Comparison of ENCODE assay signal across 8 cellular contexts in the genomic region with DNA sequence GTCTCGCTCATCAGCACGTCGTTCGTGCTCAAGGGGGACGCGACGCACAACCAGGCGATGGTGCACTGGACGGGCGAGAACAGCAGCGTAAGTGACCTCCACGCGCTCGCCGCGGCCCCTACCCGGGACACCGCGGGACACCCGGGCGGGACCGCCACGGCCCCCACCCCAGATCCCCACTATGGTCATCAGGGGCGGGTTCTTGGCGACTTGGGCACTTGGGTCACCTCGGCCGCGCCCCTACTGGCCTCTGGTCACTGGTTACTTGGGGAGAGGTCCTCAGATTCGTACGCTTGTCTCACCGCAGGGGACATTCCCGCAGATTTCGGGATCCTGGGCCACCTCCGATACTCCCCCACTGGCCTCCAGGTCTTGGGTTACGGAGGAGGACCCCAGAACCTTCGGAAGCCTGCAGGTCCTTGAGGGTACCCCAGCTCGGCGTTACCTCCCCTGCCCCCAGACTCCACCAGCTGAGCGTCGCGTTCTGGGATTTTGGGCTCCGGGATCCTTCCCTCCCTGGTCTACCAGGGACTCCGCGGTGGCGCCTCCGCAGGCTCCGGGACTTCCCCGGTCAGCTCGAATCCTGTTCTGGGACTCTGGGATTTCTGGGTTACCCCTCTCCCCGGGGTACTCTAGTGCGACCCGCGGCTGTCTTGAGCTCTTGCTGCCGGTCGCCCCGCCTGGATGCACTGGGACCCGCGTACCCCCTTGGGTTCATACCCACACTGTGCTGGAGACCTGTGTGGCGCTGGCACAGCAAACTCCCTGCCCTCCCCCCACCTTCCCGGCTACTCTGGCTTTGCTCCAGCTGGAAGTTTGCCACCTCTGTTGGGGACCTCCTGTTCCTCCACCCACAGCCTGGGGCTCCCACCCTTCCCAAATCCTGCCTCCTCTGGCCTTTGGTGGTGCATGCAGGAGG. TPM values are rescaled to one million over a fixed set of nuclear protein-coding genes. Genes with fewer than 3 reads are reported as not detected.
A peak's percentile ranks its signal among the peaks of the same experiment; 100 is the strongest.
DNase-seq lines count a peak whose midpoint lies in the region; ATAC-seq, FAIRE-seq and TF ChIP-seq lines count a peak whose summit lies in the region.

No MANE protein-coding gene starts in this region.

- H3K4me3 Mint-ChIP-seq in astrocyte (ENCODE audit: unreplicated experiment) (peak overlapping the region; percentile 87), immature natural killer cell (peak overlapping the region in 3 of 5 donors; percentile 40 to 57 (median 44))
- H3K4me3 Mint-ChIP-seq in activated CD4-positive, alpha-beta memory T cell treated with anti-CD3 and anti-CD28 coated beads, Interleukin-2, amount 10 ng/mL, durations not matched to agents 7 days and 5 days: no peak overlapping the region
- H3K4me3 Mint-ChIP-seq in stimulated activated memory B cell treated with anti-CD40 and anti-IgM and Interleukin-4, amounts not matched to agents 10 μg/mL and 1 μg/mL and 100 μg/mL, for 72 hours: no peak overlapping the region

- peak overlapping the region; percentile 69 for H2AFZ ChIP-seq in astrocyte (ENCODE audit: low read depth, low read length)

- peak overlapping the region; percentile 81 for H3K9ac ChIP-seq in astrocyte (ENCODE audit: low read length)

- H3K27me3 Mint-ChIP-seq in astrocyte (ENCODE audit: low read depth, unreplicated experiment) (peaks cover 34% of the 10 kb centered on the region), immature natural killer cell (ENCODE audit: low read depth in 3 of 3) (peaks cover 6 to 19% (median 14%) of the 10 kb centered on the region in 3 donors)
- H3K27me3 Mint-ChIP-seq in activated CD4-positive, alpha-beta memory T cell treated with anti-CD3 and anti-CD28 coated beads, Interleukin-2, amount 10 ng/mL, durations not matched to agents 7 days and 5 days: peaks cover 70% of the 10 kb centered on the region
- peaks cover 82% of the 10 kb centered on the region for H3K27me3 Mint-ChIP-seq in stimulated activated memory B cell treated with anti-CD40 and anti-IgM and Interleukin-4, amounts not matched to agents 10 μg/mL and 1 μg/mL and 100 μg/mL, for 72 hours

- peaks cover 34% of the 10 kb centered on the region for H3K4me1 Mint-ChIP-seq in astrocyte (ENCODE audit: low read depth, unreplicated experiment)
- H3K4me1 Mint-ChIP-seq in immature natural killer cell: no peaks in the 10 kb centered on the region
- no peaks in the 10 kb centered on the region for H3K4me1 Mint-ChIP-seq in activated CD4-positive, alpha-beta memory T cell treated with anti-CD3 and anti-CD28 coated beads, Interleukin-2, amount 10 ng/mL, durations not matched to agents 7 days and 5 days
- no peaks in the 10 kb centered on the region for H3K4me1 Mint-ChIP-seq in stimulated activated memory B cell treated with anti-CD40 and anti-IgM and Interleukin-4, amounts not matched to agents 10 μg/mL and 1 μg/mL and 100 μg/mL, for 72 hours

- H3K36me3 Mint-ChIP-seq in astrocyte (ENCODE audit: low read depth, unreplicated experiment) (peaks cover 1% of the 10 kb centered on the region), immature natural killer cell (no peaks in the 10 kb centered on the region)
- H3K36me3 Mint-ChIP-seq in activated CD4-positive, alpha-beta memory T cell treated with anti-CD3 and anti-CD28 coated beads, Interleukin-2, amount 10 ng/mL, durations not matched to agents 7 days and 5 days (ENCODE audit: low read depth): no peaks in the 10 kb centered on the region
- H3K36me3 Mint-ChIP-seq in stimulated activated memory B cell treated with anti-CD40 and anti-IgM and Interleukin-4, amounts not matched to agents 10 μg/mL and 1 μg/mL and 100 μg/mL, for 72 hours: no peaks in the 10 kb centered on the region

- CTCF ChIA-PET in activated CD4-positive, alpha-beta memory T cell treated with anti-CD3 and anti-CD28 coated beads, Interleukin-2, amount 10 ng/mL, durations not matched to agents 7 days and 5 days (lab: Charles Lee): interaction anchor here (0.8 to 1.0 kb wide), 2 partner anchors 17 to 142 kb away, joined by 3 read pairs; no protein-coding TSS in a partner anchor

- H3K9me3 Mint-ChIP-seq in astrocyte (ENCODE audit: unreplicated experiment): peaks cover 2% of the 10 kb centered on the region
- no peaks in the 10 kb centered on the region for H3K9me3 Mint-ChIP-seq in immature natural killer cell
- H3K9me3 Mint-ChIP-seq in activated CD4-positive, alpha-beta memory T cell treated with anti-CD3 and anti-CD28 coated beads, Interleukin-2, amount 10 ng/mL, durations not matched to agents 7 days and 5 days: no peaks in the 10 kb centered on the region
- H3K9me3 Mint-ChIP-seq in stimulated activated memory B cell treated with anti-CD40 and anti-IgM and Interleukin-4, amounts not matched to agents 10 μg/mL and 1 μg/mL and 100 μg/mL, for 72 hours: no peaks in the 10 kb centered on the region

- H3K27me3 ChIP-seq in astrocyte (ENCODE audit: insufficient read depth, low read length): peaks cover 18% of the 10 kb centered on the region
- peaks cover 0 to 100% (median 41%) of the 10 kb centered on the region in 7 donors for H3K27me3 ChIP-seq in spleen (replicated peaks in 1 of 7)

- H3K27ac Mint-ChIP-seq in astrocyte (ENCODE audit: unreplicated experiment) (no peak overlapping the region), immature natural killer cell (no peak overlapping the region)
- H3K27ac Mint-ChIP-seq in activated CD4-positive, alpha-beta memory T cell treated with anti-CD3 and anti-CD28 coated beads, Interleukin-2, amount 10 ng/mL, durations not matched to agents 7 days and 5 days: no peak overlapping the region
- H3K27ac Mint-ChIP-seq in stimulated activated memory B cell treated with anti-CD40 and anti-IgM and Interleukin-4, amounts not matched to agents 10 μg/mL and 1 μg/mL and 100 μg/mL, for 72 hours: no peak overlapping the region

- H3K4me1 ChIP-seq in astrocyte (ENCODE audit: insufficient read depth, low read length): peaks cover 42% of the 10 kb centered on the region
- H3K4me1 ChIP-seq in spleen: peaks cover 5 to 21% (median 13%) of the 10 kb centered on the region in 6 donors

- H3K4me3 ChIP-seq in HFF-Myc (replicated peaks; ENCODE audit: low read depth, low read length): peak overlapping the region; percentile 21
- peak overlapping the region; percentile 79 for H3K4me3 ChIP-seq in astrocyte (ENCODE audit: insufficient read depth, low read depth, low read length)
- peak overlapping the region in 2 of 8 donors; percentile 7 to 61 for H3K4me3 ChIP-seq in spleen

- intact Hi-C loops in spleen (cut with DNase I; ENCODE audit: low total_unique reads): loop anchor here (5.0 kb wide), 2 partner anchors 524 to 609 kb away; no protein-coding TSS in a partner anchor

- peaks cover 30% of the 10 kb centered on the region for H4K20me1 ChIP-seq in astrocyte (ENCODE audit: insufficient read depth, low read length)

- POLR2A ChIA-PET in activated CD4-positive, alpha-beta memory T cell treated with anti-CD3 and anti-CD28 coated beads, Interleukin-2, amount 10 ng/mL, durations not matched to agents 7 days and 5 days (lab: Charles Lee): no interaction called here

- DNase-seq in HFF-Myc (ENCODE audit: extremely low read depth, low read depth) (no peak), astrocyte (ENCODE audit: low read depth) (no peak), immature natural killer cell (no peak), spleen (peak; percentile 51), putamen (ENCODE audit: low spot score) (no peak), HPDE6-E6E7 (ENCODE audit: extremely low spot score) (no peak)
- no peak for DNase-seq in activated CD4-positive, alpha-beta memory T cell treated with anti-CD3 and anti-CD28 coated beads, Interleukin-2, amount 10 ng/mL, durations not matched to agents 7 days and 5 days

- no peak for TF ChIP-seq CTCF in HFF-Myc (IDR thresholded peaks at IDR 0.05; ENCODE audit: low read depth, low read length, missing control alignments)
- TF ChIP-seq CTCF in astrocyte (IDR thresholded peaks at IDR 0.05; ENCODE audit: insufficient read depth, low read depth, low read length): no peak
- no peak for TF ChIP-seq CTCF in spleen (IDR thresholded peaks at IDR 0.05 in 8 of 11, conservative IDR thresholded peaks at IDR 0.05 in 3 of 11)

- ATAC-seq in stimulated activated memory B cell treated with anti-CD40 and anti-IgM and Interleukin-4, amounts not matched to agents 10 μg/mL and 1 μg/mL and 100 μg/mL, for 72 hours: no peak

- peaks cover 39% of the 10 kb centered on the region for H3K79me2 ChIP-seq in astrocyte (ENCODE audit: insufficient read depth, low read length)

- TF ChIP-seq POLR2A in spleen (IDR thresholded peaks at IDR 0.05): no peak

- H3K27ac ChIP-seq in astrocyte (ENCODE audit: low read depth, low read length): no peak overlapping the region
- no peak overlapping the region for H3K27ac ChIP-seq in spleen

- H3K36me3 ChIP-seq in astrocyte (ENCODE audit: insufficient read depth, low read length): no peaks in the 10 kb centered on the region
- H3K36me3 ChIP-seq in spleen: no peaks in the 10 kb centered on the region

- FAIRE-seq in astrocyte (lab: Jason Lieb, UNC): no peak

- H3K9me3 ChIP-seq in astrocyte (ENCODE audit: insufficient read depth, low read depth, low read length) (no peaks in the 10 kb centered on the region), spleen (no peaks in the 10 kb centered on the region)

- peak overlapping the region; percentile 98 for H3K4me2 ChIP-seq in astrocyte (ENCODE audit: low read length)

- WGBS in spleen, 5 donors: 5 to 9% (median 7%) methylated on average over 32 to 60 of the region's 60 CpGs

RNA-seq across cellular contexts. Expression of a gene that starts 1.0 kb away (rescaled TPM):
- 13.8 and 25.7 TPM in 2 replicates for total RNA-seq in astrocyte
- under 1 TPM in 2 of 3 donors, not detected in 1; 0.04 to 0.16 TPM for polyA plus RNA-seq in immature natural killer cell
- 1 to 10 TPM in 1 of 7 donors, under 1 TPM in 6; 0.33 to 1.6 (median 0.61) TPM for total RNA-seq in spleen
- polyA plus RNA-seq in spleen: under 1 TPM; 0.35 to 0.96 (median 0.52) TPM
- total RNA-seq in activated CD4-positive, alpha-beta memory T cell treated with anti-CD3 and anti-CD28 coated beads, Interleukin-2, amount 10 ng/mL, durations not matched to agents 7 days and 5 days: under 1 TPM; 0.10 to 0.18 TPM

Comparison
In these comparisons a context has a peak if more than half of its experiments do, and no peak if none do; other contexts are left out.
1. H3K4me3 Mint-ChIP-seq: peak in astrocyte (single experiment) and immature natural killer cell (3 of 5); none in activated CD4-positive, alpha-beta memory T cell treated with anti-CD3 and anti-CD28 coated beads, Interleukin-2, amount 10 ng/mL, durations not matched to agents 7 days and 5 days (single experiment) and stimulated activated memory B cell treated with anti-CD40 and anti-IgM and Interleukin-4, amounts not matched to agents 10 μg/mL and 1 μg/mL and 100 μg/mL, for 72 hours (single experiment).